ENCODE assay signal across 17 cellular contexts in the genomic region with DNA sequence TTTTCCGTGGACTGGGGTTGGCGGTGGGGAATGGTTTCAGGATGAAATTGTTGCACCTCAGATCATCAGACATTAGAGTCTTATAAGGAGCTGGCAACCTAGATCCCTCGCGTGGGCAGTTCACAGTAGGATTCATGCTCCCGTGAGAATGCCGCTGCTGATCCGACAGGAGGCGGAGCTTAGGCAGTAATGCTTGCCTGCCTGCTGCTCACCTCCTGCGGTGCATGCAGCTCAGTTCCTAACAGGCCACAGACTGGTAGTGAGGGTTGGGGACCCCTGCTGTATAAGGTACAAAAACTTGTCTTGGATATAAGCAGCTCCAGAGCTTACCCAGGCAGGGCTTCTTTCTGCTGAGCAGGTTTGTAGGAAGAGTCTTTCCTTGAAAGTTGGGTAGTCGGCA. TPM values are rescaled to one million over a fixed set of nuclear protein-coding genes. Genes with fewer than 3 reads are reported as not detected.
DNase-seq lines count a peak whose midpoint lies in the region; ATAC-seq and TF ChIP-seq lines count a peak whose summit lies in the region.
"Had no signal": no experiment of that assay in that cellular context is flagged by ENCODE, and none has a peak within 500 bp of the region (broad histone marks: within the 10 kb centered on the region; RNA-seq: fewer than 3 reads in every experiment).

No MANE protein-coding gene starts in this region.

- H3K27me3 ChIP-seq in DND-41 (ENCODE audit: insufficient read depth, low read length, poor library complexity) (no peaks in the 10 kb centered on the region), WERI-Rb-1 (ENCODE audit: insufficient read depth, low read depth, severe bottlenecking) (no peaks in the 10 kb centered on the region), iPS-15b (ENCODE audit: control insufficient read depth, insufficient read depth, low read length) (no peaks in the 10 kb centered on the region), gastrocnemius medialis (no peaks in the 10 kb centered on the region)
- H3K27me3 ChIP-seq: BLaER1, Peyer's patch had no signal

- ATAC-seq in DND-41 (ENCODE audit: insufficient read depth, low read depth), result no peak
- no peak for ATAC-seq in gastrocnemius medialis
- ATAC-seq in left ventricle myocardium superior, result no peak
- ATAC-seq in GM19467 (IDR thresholded peaks at IDR 0.05; ENCODE audit: unreplicated experiment), result no peak
- ATAC-seq: A549 had no signal

- no peak overlapping the region for H3K4me3 ChIP-seq in DND-41 (ENCODE audit: low read depth in 1 of 2, low read length in 2 of 2)
- no peak overlapping the region for H3K4me3 ChIP-seq in WERI-Rb-1 (ENCODE audit: low read depth, low read length)
- H3K4me3 ChIP-seq in iPS-15b (ENCODE audit: low read depth, low read length), result peak overlapping the region; percentile 2
- H3K4me3 ChIP-seq in gastrocnemius medialis, result no peak overlapping the region
- H3K4me3 ChIP-seq: A549, BLaER1, HAP-1, Peyer's patch had no signal

- in situ Hi-C loops in gastrocnemius medialis (cut with MboI; ENCODE audit: low sequenced_read_pairs in 4 of 4), result loop anchor here in 2 of 4 donors (10.0 to 25.0 kb wide), 2 partner anchors 154 to 821 kb away; no protein-coding TSS in a partner anchor

- TF ChIP-seq CTCF in DND-41 (IDR thresholded peaks at IDR 0.05; ENCODE audit: borderline replicate concordance, extremely low read depth, low read length, poor library complexity, severe bottlenecking) (no peak), WERI-Rb-1 (IDR thresholded peaks at IDR 0.05; ENCODE audit: low read depth, low read length) (no peak), gastrocnemius medialis (IDR thresholded peaks at IDR 0.05 in 4 of 5, conservative IDR thresholded peaks at IDR 0.05 in 1 of 5) (no peak)

- no peak overlapping the region for H3K4me2 ChIP-seq in DND-41 (ENCODE audit: insufficient read depth, low read length)
- H3K4me2 ChIP-seq: A549, BLaER1 had no signal

- H4K20me1 ChIP-seq in DND-41 (ENCODE audit: insufficient read depth, low read length), result peaks cover 21% of the 10 kb centered on the region; the same call in 1 of the 2 replicates

- intact Hi-C loops in gastrocnemius medialis (cut with DNase I; ENCODE audit: low total_unique reads) (no loop called here), left ventricle myocardium superior (cut with micrococcal nuclease) (no loop called here)

- H2AFZ ChIP-seq in DND-41 (ENCODE audit: low read depth, low read length), result no peak overlapping the region

- H3K9ac ChIP-seq in DND-41 (ENCODE audit: low read depth, low read length) (no peak overlapping the region), iPS-15b (ENCODE audit: low read depth, low read length) (no peak overlapping the region)
- H3K9ac ChIP-seq: BLaER1 had no signal

- H3K9me3 ChIP-seq in DND-41 (ENCODE audit: insufficient read depth, low read length, severe bottlenecking) (no peaks in the 10 kb centered on the region), WERI-Rb-1 (ENCODE audit: severe bottlenecking) (no peaks in the 10 kb centered on the region), iPS-15b (ENCODE audit: control insufficient read depth, insufficient read depth, low read length) (no peaks in the 10 kb centered on the region), gastrocnemius medialis (no peaks in the 10 kb centered on the region)
- H3K9me3 ChIP-seq: A549, HAP-1, Peyer's patch had no signal

- DNase-seq in DND-41 (no peak), WERI-Rb-1 (peak; percentile 26), caudate nucleus (lab: John Stamatoyannopoulos, UW) (peak in 33 of 61 donors; percentile 18 to 83 (median 42)), gastrocnemius medialis (no peak), NCI-H2171 treated with DMSO at 0.1 percent for 48 hours (lab: John Stamatoyannopoulos, UW) (no peak), left ventricle myocardium superior (no peak)
- DNase-seq: CD8-positive, alpha-beta memory T cell; DMS53; NCI-H1105 treated with DMSO at 0.1 percent for 48 hours; NCI-H1694; NCI-H2081 treated with DMSO at 0.1 percent for 48 hours; Peyer's patch had no signal

- peaks cover 97% of the 10 kb centered on the region for H3K79me2 ChIP-seq in DND-41 (ENCODE audit: insufficient read depth, low read length)

- H3K27ac ChIP-seq in DND-41 (ENCODE audit: low read length), result peak overlapping the region; percentile 22
- H3K27ac ChIP-seq in WERI-Rb-1, result no peak overlapping the region
- H3K27ac ChIP-seq in caudate nucleus (ENCODE audit: low read depth, low read length), result no peak overlapping the region
- H3K27ac ChIP-seq in gastrocnemius medialis, result no peak overlapping the region
- H3K27ac ChIP-seq: A549, BLaER1, Peyer's patch had no signal

- peaks cover 73% of the 10 kb centered on the region for H3K36me3 ChIP-seq in DND-41 (ENCODE audit: insufficient read depth, low read length)
- H3K36me3 ChIP-seq in WERI-Rb-1, result peaks cover 14% of the 10 kb centered on the region
- H3K36me3 ChIP-seq in iPS-15b (ENCODE audit: control insufficient read depth, insufficient read depth, low read length), result peaks cover 4% of the 10 kb centered on the region
- no peaks in the 10 kb centered on the region for H3K36me3 ChIP-seq in gastrocnemius medialis

- no peak for TF ChIP-seq POLR2A in gastrocnemius medialis (IDR thresholded peaks at IDR 0.05)

- H3K4me1 ChIP-seq in DND-41 (ENCODE audit: insufficient read depth, low read length) (peaks cover 67% of the 10 kb centered on the region), iPS-15b (ENCODE audit: control insufficient read depth, insufficient read depth, low read length) (peaks cover 11% of the 10 kb centered on the region), gastrocnemius medialis (peaks cover 44 to 47% of the 10 kb centered on the region in 2 donors)
- H3K4me1 ChIP-seq: A549, HAP-1 had no signal

RNA-seq across cellular contexts. Expression of a gene that starts 53.9 kb away (rescaled TPM):
- not detected for total RNA-seq in gastrocnemius medialis
- not detected for total RNA-seq in left ventricle myocardium superior
- total RNA-seq: CD8-positive, alpha-beta memory T cell had no signal

Comparison
In these comparisons a context has a peak if more than half of its experiments do, and no peak if none do; other contexts are left out.
1. DNase-seq: peak in WERI-Rb-1 (single experiment) and caudate nucleus (33 of 61); none in DND-41 (single experiment), gastrocnemius medialis (0 of 2), NCI-H2171 treated with DMSO at 0.1 percent for 48 hours (single experiment) and left ventricle myocardium superior (single experiment).